1 cellular context compared by ENCODE assay signal in genomic region chr21:32648165-32648564, GRCh38.
TF ChIP-seq lines count a peak whose summit lies in the region.

No MANE protein-coding gene starts in this region.

TF ChIP-seq in HEK293, 187 proteins besides CTCF, POLR2A, EP300 and RAD21 (continued from another document):
- TF ChIP-seq ZNF518A (tag by site-specific recombination; conservative IDR thresholded peaks at IDR 0.05; ENCODE audit: low read depth) (no peak), ZNF221 (tag by site-specific recombination; IDR thresholded peaks at IDR 0.05; ENCODE audit: borderline replicate concordance) (no peak), ZNF48 (tag by site-specific recombination; IDR thresholded peaks at IDR 0.05) (0 out of 2 replicates have a peak, but pooled peaks have one; percentile 53), ZNF148 (tag by site-specific recombination; IDR thresholded peaks at IDR 0.05; ENCODE audit: borderline replicate concordance) (no peak), SALL2 (tag by site-specific recombination; IDR thresholded peaks at IDR 0.05; ENCODE audit: borderline replicate concordance) (no peak), ZNF548 (tag by site-specific recombination; IDR thresholded peaks at IDR 0.05) (no peak), ZNF394 (tag by site-specific recombination; IDR thresholded peaks at IDR 0.05; ENCODE audit: borderline replicate concordance) (peak; percentile 42; the same call in 1 of the 2 replicates), ZNF561 (tag by site-specific recombination; IDR thresholded peaks at IDR 0.05; ENCODE audit: borderline replicate concordance) (no peak), ZNF350 (tag by site-specific recombination; IDR thresholded peaks at IDR 0.05) (no peak), ZNF24 (tag by site-specific recombination; IDR thresholded peaks at IDR 0.05) (no peak), PRDM1 (tag by site-specific recombination; IDR thresholded peaks at IDR 0.05) (peak; percentile 87), ZNF513 (tag by site-specific recombination; IDR thresholded peaks at IDR 0.05) (no peak), KLF8 (tag by site-specific recombination; IDR thresholded peaks at IDR 0.05) (peak; percentile 32; the same call in 1 of the 2 replicates), INSM2 (tag by site-specific recombination; IDR thresholded peaks at IDR 0.05) (no peak)
